1 cellular context compared by ENCODE assay signal in genomic region chr19:19445911-19446361, GRCh38.
TF ChIP-seq lines count a peak whose summit lies in the region.

No MANE protein-coding gene starts in this region.

TF ChIP-seq in GM12878, 131 proteins besides CTCF, POLR2A, EP300 and RAD21 (continued from another document):
- TF ChIP-seq ZBTB11 (CRISPR knock-in tag; IDR thresholded peaks at IDR 0.05) = no peak
- no peak for TF ChIP-seq CHD2 (IDR thresholded peaks at IDR 0.05; ENCODE audit: borderline replicate concordance, low read depth, low read length)
- no peak for TF ChIP-seq FOS (IDR thresholded peaks at IDR 0.05; ENCODE audit: borderline replicate concordance, extremely low read depth, insufficient read length)
- TF ChIP-seq SP1 (IDR thresholded peaks at IDR 0.05; ENCODE audit: low read depth, low read length) = no peak
- no peak for TF ChIP-seq MYC (IDR thresholded peaks at IDR 0.05; ENCODE audit: insufficient read depth, insufficient read length, insufficient replicate concordance, low read length, severe bottlenecking)
- no peak; the same call in 1 of the 2 replicates for TF ChIP-seq RELB (IDR thresholded peaks at IDR 0.05; ENCODE audit: low read depth)
- TF ChIP-seq RB1 (IDR thresholded peaks at IDR 0.05; ENCODE audit: borderline replicate concordance) = no peak
- peak; percentile 97 for TF ChIP-seq MTA2 (IDR thresholded peaks at IDR 0.05; ENCODE audit: low read depth)
TF ChIP-seq in GM12878: peak in this region for 26.
